Comparison of ENCODE assay signal across 9 cellular contexts in the genomic region with DNA sequence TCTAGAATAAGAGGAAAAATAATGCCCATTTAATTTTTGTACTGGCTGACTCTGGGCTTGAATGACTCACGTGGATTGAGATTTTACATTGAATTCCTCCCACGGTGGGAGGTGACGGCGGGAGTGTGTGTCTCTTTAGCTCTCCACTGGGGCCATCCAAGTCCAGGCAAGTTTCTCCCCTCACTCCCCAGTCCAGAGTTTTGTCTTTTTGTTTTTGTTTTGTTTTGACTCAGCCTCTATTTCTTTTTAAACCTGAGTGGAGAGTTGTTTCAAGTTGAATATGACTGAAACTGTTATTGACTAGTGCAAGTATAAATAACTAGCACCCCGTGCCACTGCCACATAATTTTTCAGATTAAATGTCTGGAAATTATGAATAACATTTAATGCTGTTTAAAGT. TPM values are rescaled to one million over a fixed set of nuclear protein-coding genes. Genes with fewer than 3 reads are reported as not detected.
DNase-seq lines count a peak whose midpoint lies in the region; ATAC-seq, FAIRE-seq and TF ChIP-seq lines count a peak whose summit lies in the region.
"Had no signal": no experiment of that assay in that cellular context is flagged by ENCODE, and none has a peak within 500 bp of the region (broad histone marks: within the 10 kb centered on the region; RNA-seq: fewer than 3 reads in every experiment).

No MANE protein-coding gene starts in this region.

- ATAC-seq in GM21723 (IDR thresholded peaks at IDR 0.05; ENCODE audit: unreplicated experiment) (peak; percentile 80), foreskin keratinocyte (peak; percentile 72)

- CTCF ChIA-PET in GM10248 (lab: Yijun Ruan, JAX): interaction anchor here (1.5 to 1.9 kb wide), 4 partner anchors 10 to 114 kb away, joined by 3 to 8 read pairs (median 4); no protein-coding TSS in a partner anchor

- no peak overlapping the region for H3K4me3 ChIP-seq in SJSA1
- H3K4me3 ChIP-seq in esophagus muscularis mucosa: no peak overlapping the region
- no peak overlapping the region for H3K4me3 ChIP-seq in SJCRH30

- intact Hi-C loops in esophagus muscularis mucosa (cut with DNase I): no loop called here

- H3K36me3 ChIP-seq in SJSA1 (no peaks in the 10 kb centered on the region), esophagus muscularis mucosa (no peaks in the 10 kb centered on the region), SJCRH30 (no peaks in the 10 kb centered on the region)

- H3K27me3 ChIP-seq in SJSA1 (replicated peaks) (no peaks in the 10 kb centered on the region), foreskin keratinocyte (no peaks in the 10 kb centered on the region), esophagus muscularis mucosa (no peaks in the 10 kb centered on the region), SJCRH30 (no peaks in the 10 kb centered on the region)

- FAIRE-seq in HTR-8/SVneo (lab: Jason Lieb, UNC): no peak

- H3K27ac ChIP-seq in SJSA1 (peak overlapping the region; percentile 59), foreskin keratinocyte (peak overlapping the region; percentile 78), esophagus muscularis mucosa (replicated peaks in 1 of 4) (peak overlapping the region in 2 of 4 donors; percentile 19 to 59), SJCRH30 (no peak overlapping the region)
- H3K27ac ChIP-seq: VCaP had no signal

- peak; percentile 37 for DNase-seq in GM10248 (ENCODE audit: extremely low spot score)
- DNase-seq in SJSA1 (ENCODE audit: low read depth in 1 of 2, low spot score in 2 of 2): peak; percentile 44 to 57
- DNase-seq in foreskin keratinocyte: peak in 1 of 2 donors; percentile 59
- DNase-seq in esophagus muscularis mucosa (ENCODE audit: extremely low spot score): no peak
- no peak for DNase-seq in NOMO-1 treated with DMSO at 0.1 percent for 48 hours (lab: John Stamatoyannopoulos, UW; ENCODE audit: unreplicated experiment)
- no peak for DNase-seq in HTR-8/SVneo (ENCODE audit: insufficient read length, low spot score)
- no peak for DNase-seq in SJCRH30

- TF ChIP-seq POLR2A in esophagus muscularis mucosa (IDR thresholded peaks at IDR 0.05; ENCODE audit: low read depth): no peak

- 44% methylated on average over 5 of the region's 5 CpGs for WGBS in esophagus muscularis mucosa

- TF ChIP-seq EP300 in esophagus muscularis mucosa (IDR thresholded peaks at IDR 0.05): no peak

- no peaks in the 10 kb centered on the region for H3K9me3 ChIP-seq in SJSA1 (replicated peaks)
- no peaks in the 10 kb centered on the region for H3K9me3 ChIP-seq in esophagus muscularis mucosa
- no peaks in the 10 kb centered on the region for H3K9me3 ChIP-seq in SJCRH30 (replicated peaks)

- H3K4me1 ChIP-seq in SJSA1 (replicated peaks): peaks cover 71% of the 10 kb centered on the region
- peaks cover 30% of the 10 kb centered on the region for H3K4me1 ChIP-seq in foreskin keratinocyte
- H3K4me1 ChIP-seq in esophagus muscularis mucosa: peaks cover 17 to 40% (median 24%) of the 10 kb centered on the region in 4 donors
- peaks cover 3% of the 10 kb centered on the region; the same call in 1 of the 2 replicates for H3K4me1 ChIP-seq in SJCRH30

- no peak for TF ChIP-seq CTCF in GM10248 (IDR thresholded peaks at IDR 0.05; ENCODE audit: control extremely low read depth, extremely low read depth, low read depth, missing control alignments)
- no peak for TF ChIP-seq CTCF in foreskin keratinocyte (conservative IDR thresholded peaks at IDR 0.05)
- no peak for TF ChIP-seq CTCF in esophagus muscularis mucosa (IDR thresholded peaks at IDR 0.05)

- POLR2A ChIA-PET in GM10248 (lab: Yijun Ruan, JAX): interaction anchor here (1.1 kb wide), 1 partner anchor 25 kb away, joined by 3 read pairs; no protein-coding TSS in a partner anchor

RNA-seq across cellular contexts. Expression of a gene that starts 13.6 kb away (rescaled TPM):
- 15.3 and 16.1 TPM in 2 replicates for total RNA-seq in SJSA1 (2014; rRNA removed; shearing (Covaris generic))
- total RNA-seq in foreskin keratinocyte (1.6 and 1.8 TPM in 2 replicates), esophagus muscularis mucosa (10 to 100 TPM; 12.5 to 20.6 (median 17.2) TPM)
- 1.4 and 1.7 TPM in 2 replicates for polyA plus RNA-seq in foreskin keratinocyte
- 3.4 and 3.6 TPM in 2 replicates for total RNA-seq in SJCRH30 (2014; rRNA removed; shearing (Covaris generic))

RNA-seq across cellular contexts. Expression of a gene that starts 41.9 kb away (rescaled TPM):
- total RNA-seq in SJSA1 (2014; rRNA removed; shearing (Covaris generic)): 2.6 and 3.5 TPM in 2 replicates
- 3.1 and 3.4 TPM in 2 replicates for total RNA-seq in foreskin keratinocyte
- polyA plus RNA-seq in foreskin keratinocyte: 0.68 and 0.71 TPM in 2 replicates
- total RNA-seq in esophagus muscularis mucosa: 1 to 10 TPM; 2.0 to 5.0 (median 2.8) TPM
- 1.7 and 3.3 TPM in 2 replicates for total RNA-seq in SJCRH30 (2014; rRNA removed; shearing (Covaris generic))

Comparison
In these comparisons a context has a peak if more than half of its experiments do, and no peak if none do; other contexts are left out.
1. DNase-seq: peak in GM10248 (single experiment) and SJSA1 (2 of 2); none in esophagus muscularis mucosa (single experiment), NOMO-1 treated with DMSO at 0.1 percent for 48 hours (single experiment), HTR-8/SVneo (single experiment) and SJCRH30 (0 of 2).